In the genomic region with DNA sequence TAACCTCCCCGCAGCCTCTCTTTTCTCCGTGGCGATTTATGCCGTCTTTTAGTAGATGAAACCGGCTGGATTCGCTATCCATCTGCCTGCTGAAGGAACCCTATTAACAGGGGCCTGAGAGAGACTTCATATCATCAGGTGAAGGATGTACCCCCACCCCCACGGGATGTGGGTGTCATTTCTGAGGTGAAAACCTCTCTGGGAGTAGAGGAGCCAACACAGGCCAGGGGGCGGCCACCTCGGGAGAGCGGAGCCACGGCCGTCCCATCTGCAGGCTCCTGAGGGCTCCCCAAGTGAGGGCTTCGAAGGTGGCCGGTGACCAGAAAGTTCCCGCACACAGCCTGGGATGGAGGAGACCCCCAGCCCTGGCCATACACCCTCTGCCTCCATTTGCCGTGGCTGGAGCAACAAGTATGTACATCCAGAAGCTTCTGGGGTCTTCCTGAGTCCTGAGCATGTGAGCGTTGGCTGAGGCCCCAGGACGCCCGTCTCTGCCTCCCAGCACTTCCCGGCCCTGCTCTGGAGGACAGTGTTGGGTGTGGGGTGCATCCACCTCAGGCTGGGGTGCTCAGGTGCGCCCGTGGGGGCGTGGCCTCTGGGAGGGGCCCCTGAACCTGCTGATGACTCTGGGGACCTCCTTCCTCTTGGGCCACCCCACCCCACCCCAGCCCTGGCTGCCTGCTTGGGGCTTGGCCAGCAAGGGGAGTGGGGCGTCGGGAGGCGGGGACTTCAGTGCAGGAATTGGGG, we compare ENCODE assay signal across 24 cellular contexts.
DNase-seq lines count a peak whose midpoint lies in the region; ATAC-seq and TF ChIP-seq lines count a peak whose summit lies in the region.
"Had no signal": no experiment of that assay in that cellular context is flagged by ENCODE, and none has a peak within 500 bp of the region (broad histone marks: within the 10 kb centered on the region; RNA-seq: fewer than 3 reads in every experiment).

No MANE protein-coding gene starts in this region.

- H3K79me2 ChIP-seq in ACC112 (ENCODE audit: control insufficient read depth, insufficient read depth, low read length, unreplicated experiment): no peaks in the 10 kb centered on the region

- H3K9me3 ChIP-seq in RWPE2 (ENCODE audit: severe bottlenecking): peaks cover 3% of the 10 kb centered on the region
- H3K9me3 ChIP-seq in left ventricle myocardium inferior (replicated peaks): peaks cover 13% of the 10 kb centered on the region
- peaks cover 5% of the 10 kb centered on the region for H3K9me3 ChIP-seq in CD8-positive, alpha-beta T cell (ENCODE audit: low read length)
- H3K9me3 ChIP-seq: ovary, SJCRH30 had no signal

- CTCF ChIA-PET in CD8-positive, alpha-beta T cell (lab: Charles Lee): no interaction called here

- H3K27me3 Mint-ChIP-seq in CD8-positive, alpha-beta T cell (ENCODE audit: low read depth): no peaks in the 10 kb centered on the region
- H3K27me3 Mint-ChIP-seq: activated CD4-positive, alpha-beta T cell treated with anti-CD3 and anti-CD28 coated beads for 36 hours; CD4-positive, CD25-positive, alpha-beta regulatory T cell; T-cell had no signal

- H3K27ac Mint-ChIP-seq in CD8-positive, alpha-beta T cell: no peak overlapping the region
- H3K27ac Mint-ChIP-seq: activated CD4-positive, alpha-beta T cell treated with anti-CD3 and anti-CD28 coated beads for 36 hours; CD4-positive, CD25-positive, alpha-beta regulatory T cell; T-cell had no signal

- H2AFZ ChIP-seq in ACC112 (ENCODE audit: low read length, unreplicated experiment): no peak overlapping the region

- no peak for TF ChIP-seq POLR2A in GM18505 (IDR thresholded peaks at IDR 0.05; ENCODE audit: borderline replicate concordance, extremely low read depth, insufficient read depth, insufficient read length)

- DNase-seq in RWPE2 (ENCODE audit: low spot score) (peak; percentile 47), left ventricle myocardium inferior (peak; percentile 9), posterior vena cava (ENCODE audit: low spot score) (peak; percentile 77)
- DNase-seq in CD8-positive, alpha-beta T cell: no peak
- DNase-seq: activated CD4-positive, alpha-beta T cell treated with anti-CD3 and anti-CD28 coated beads for 36 hours; activated CD8-positive, alpha-beta memory T cell treated with anti-CD3 and anti-CD28 coated beads for 24 hours; activated naive CD4-positive, alpha-beta T cell treated with anti-CD3 and anti-CD28 coated beads, Interleukin-2, amount 50 U/mL, for 16 hours; activated T-cell treated with anti-CD3 and anti-CD28 coated beads, Interleukin-2, amount 50 U/mL, for 48 hours; CD4-positive, CD25-positive, alpha-beta regulatory T cell; DMS 273 treated with DMSO at 0.1 percent for 48 hours; NCI-H1092 treated with DMSO at 0.1 percent for 48 hours; NCI-H2029 treated with DMSO at 0.1 percent for 48 hours; PC-3; SJCRH30; stimulated activated CD8-positive, alpha-beta memory T cell treated with anti-CD3 and anti-CD28 coated beads, Interleukin-4, amount 100 ng/mL, for 48 hours; T-cell had no signal

- H3K27ac ChIP-seq in ACC112 (ENCODE audit: low read depth, low read length) (peak overlapping the region; percentile 81; the same call in 1 of the 2 replicates), RWPE2 (ENCODE audit: poor library complexity, severe bottlenecking) (no peak overlapping the region), left ventricle myocardium inferior (replicated peaks) (no peak overlapping the region)
- H3K27ac ChIP-seq in CD8-positive, alpha-beta T cell (ENCODE audit: low read depth, low read length): no peak overlapping the region
- H3K27ac ChIP-seq: SJCRH30 had no signal

- POLR2A ChIA-PET in CD8-positive, alpha-beta T cell (lab: Charles Lee): no interaction called here

- intact Hi-C loops in left ventricle myocardium inferior (cut with micrococcal nuclease) (no loop called here), posterior vena cava (cut with DNase I) (no loop called here)
- intact Hi-C loops in CD8-positive, alpha-beta T cell (cut with DNase I, micrococcal nuclease): no loop called here

- peaks cover 8% of the 10 kb centered on the region for H3K36me3 ChIP-seq in ACC112 (ENCODE audit: insufficient read depth, low read length)
- H3K36me3 ChIP-seq in RWPE2 (ENCODE audit: low read depth): peaks cover 11% of the 10 kb centered on the region
- peaks cover 52% of the 10 kb centered on the region for H3K36me3 ChIP-seq in left ventricle myocardium inferior
- H3K36me3 ChIP-seq in CD8-positive, alpha-beta T cell (ENCODE audit: insufficient read depth, low read length): peaks cover 4% of the 10 kb centered on the region
- H3K36me3 ChIP-seq: ovary, SJCRH30 had no signal

- H3K4me1 Mint-ChIP-seq in CD8-positive, alpha-beta T cell (ENCODE audit: low read depth): no peaks in the 10 kb centered on the region
- H3K4me1 Mint-ChIP-seq: activated CD4-positive, alpha-beta T cell treated with anti-CD3 and anti-CD28 coated beads for 36 hours had no signal

- H3K4me3 Mint-ChIP-seq in CD8-positive, alpha-beta T cell: no peak overlapping the region
- H3K4me3 Mint-ChIP-seq: activated CD4-positive, alpha-beta T cell treated with anti-CD3 and anti-CD28 coated beads for 36 hours; CD4-positive, CD25-positive, alpha-beta regulatory T cell; T-cell had no signal

- H3K4me1 ChIP-seq in ACC112 (ENCODE audit: control insufficient read depth, insufficient read depth, low read length, unreplicated experiment) (peaks cover 12% of the 10 kb centered on the region), RWPE2 (ENCODE audit: insufficient read depth, poor library complexity, severe bottlenecking) (peaks cover 6% of the 10 kb centered on the region), left ventricle myocardium inferior (peaks cover 15% of the 10 kb centered on the region)
- no peaks in the 10 kb centered on the region for H3K4me1 ChIP-seq in CD8-positive, alpha-beta T cell (ENCODE audit: insufficient read depth, low read length)
- H3K4me1 ChIP-seq: ascending aorta, SJCRH30 had no signal

- H3K9me3 Mint-ChIP-seq in CD8-positive, alpha-beta T cell: peaks cover 7% of the 10 kb centered on the region

- TF ChIP-seq CTCF in RWPE2 (IDR thresholded peaks at IDR 0.05; ENCODE audit: poor library complexity, severe bottlenecking) (no peak), left ventricle myocardium inferior (IDR thresholded peaks at IDR 0.05; ENCODE audit: borderline replicate concordance) (no peak)
- no peak for TF ChIP-seq CTCF in CD8-positive, alpha-beta T cell (IDR thresholded peaks at IDR 0.05)

- no peak overlapping the region for H3K4me3 ChIP-seq in ACC112 (ENCODE audit: low read depth, low read length)
- H3K4me3 ChIP-seq in RWPE2 (ENCODE audit: severe bottlenecking): no peak overlapping the region
- H3K4me3 ChIP-seq in left ventricle myocardium inferior: no peak overlapping the region
- no peak overlapping the region for H3K4me3 ChIP-seq in CD8-positive, alpha-beta T cell (ENCODE audit: low read depth, low read length)
- H3K4me3 ChIP-seq: ascending aorta, lung, ovary, SJCRH30 had no signal

- H3K27me3 ChIP-seq in ACC112 (ENCODE audit: insufficient read depth, low read length): no peaks in the 10 kb centered on the region
- no peaks in the 10 kb centered on the region for H3K27me3 ChIP-seq in RWPE2 (ENCODE audit: insufficient read depth, poor library complexity, severe bottlenecking)
- H3K27me3 ChIP-seq in left ventricle myocardium inferior (ENCODE audit: low read depth): no peaks in the 10 kb centered on the region
- H3K27me3 ChIP-seq in CD8-positive, alpha-beta T cell (ENCODE audit: insufficient read depth, low read length): no peaks in the 10 kb centered on the region
- H3K27me3 ChIP-seq: ascending aorta, ovary, SJCRH30 had no signal

- H3K36me3 Mint-ChIP-seq in CD8-positive, alpha-beta T cell: peaks cover 44% of the 10 kb centered on the region

- no peak for ATAC-seq in RWPE2 (ENCODE audit: low read depth)
- ATAC-seq in GM19035 (IDR thresholded peaks at IDR 0.05; ENCODE audit: unreplicated experiment): no peak
- ATAC-seq in CD8-positive, alpha-beta T cell: no peak
- no peak for ATAC-seq in GM18505 (IDR thresholded peaks at IDR 0.05; ENCODE audit: unreplicated experiment)
- ATAC-seq in HG03108 (IDR thresholded peaks at IDR 0.05; ENCODE audit: unreplicated experiment): no peak
- ATAC-seq: activated CD4-positive, alpha-beta T cell treated with anti-CD3 and anti-CD28 coated beads for 36 hours; HCT116; PC-3; T-cell had no signal

Comparison
In these comparisons a context has a peak if more than half of its experiments do, and no peak if none do; other contexts are left out.
1. DNase-seq: peak in RWPE2 (single experiment), left ventricle myocardium inferior (single experiment) and posterior vena cava (single experiment); none in CD8-positive, alpha-beta T cell (0 of 7).